In the genomic region with DNA sequence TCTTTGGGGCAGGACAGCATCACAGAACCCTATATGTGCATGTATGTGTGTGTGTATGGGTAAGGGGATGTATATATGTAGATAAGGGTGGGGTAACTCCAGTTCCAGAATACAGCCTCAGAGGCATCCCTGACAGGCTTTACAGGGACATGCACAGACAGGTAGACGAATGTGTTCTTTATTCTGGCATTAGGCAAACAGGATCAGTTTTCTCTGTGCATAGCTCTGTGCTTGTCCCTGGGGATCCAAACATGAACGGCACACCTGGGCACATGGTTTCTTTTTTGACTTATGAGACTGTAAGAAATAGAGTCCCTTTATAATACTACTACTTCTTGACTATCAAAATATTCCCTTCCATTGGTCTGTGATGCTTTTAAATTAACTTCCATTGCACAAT, we compare ENCODE assay signal across 11 cellular contexts.
A peak's percentile ranks its signal among the peaks of the same experiment; 100 is the strongest.
DNase-seq lines count a peak whose midpoint lies in the region; ATAC-seq lines count a peak whose summit lies in the region.
"Had no signal": no experiment of that assay in that cellular context is flagged by ENCODE, and none has a peak within 500 bp of the region (broad histone marks: within the 10 kb centered on the region; RNA-seq: fewer than 3 reads in every experiment).

No MANE protein-coding gene starts in this region.

- ATAC-seq in HG03139 (IDR thresholded peaks at IDR 0.05; ENCODE audit: unreplicated experiment) (no peak), HG03097 (IDR thresholded peaks at IDR 0.05; ENCODE audit: low FRiP score, unreplicated experiment) (no peak)
- ATAC-seq: mucosa of descending colon had no signal

- H3K36me3 Mint-ChIP-seq in activated T-helper 1 cell treated with anti-CD3 and anti-CD28 coated beads, Interleukin-12 subunit alpha, Interleukin-12 subunit beta, Interleukin-2, Interleukin-4 antibody, amounts not matched to agents 30 ng/mL and 10 ng/mL and 1 ng/mL, durations not matched to agents 14 hours and 24 hours and 36 hours (ENCODE audit: low read depth), result no peaks in the 10 kb centered on the region

- H2AFZ ChIP-seq in ACC112 (ENCODE audit: low read length, unreplicated experiment), result no peak overlapping the region

- peak; percentile 63 for DNase-seq in HPDE6-E6E7 (ENCODE audit: extremely low spot score)
- peak; percentile 94 for DNase-seq in NCI-H748 (lab: John Stamatoyannopoulos, UW; ENCODE audit: unreplicated experiment)
- peak; percentile 20 for DNase-seq in epithelial cell of prostate (ENCODE audit: low read depth, low spot score)
- DNase-seq in AG08396 (ENCODE audit: low spot score), result no peak
- DNase-seq in activated T-helper 1 cell treated with anti-CD3 and anti-CD28 coated beads, Interleukin-12 subunit alpha, Interleukin-12 subunit beta, Interleukin-2, Interleukin-4 antibody, amounts not matched to agents 30 ng/mL and 10 ng/mL and 1 ng/mL, durations not matched to agents 14 hours and 24 hours and 36 hours (ENCODE audit: low spot score), result no peak
- DNase-seq: activated CD8-positive, alpha-beta memory T cell treated with anti-CD3 and anti-CD28 coated beads, Interleukin-2, amount 50 U/mL, for 4 hours; AML-193; mucosa of descending colon had no signal

- H3K4me3 Mint-ChIP-seq in activated T-helper 1 cell treated with anti-CD3 and anti-CD28 coated beads, Interleukin-12 subunit alpha, Interleukin-12 subunit beta, Interleukin-2, Interleukin-4 antibody, amounts not matched to agents 30 ng/mL and 10 ng/mL and 1 ng/mL, durations not matched to agents 14 hours and 24 hours and 36 hours, result no peak overlapping the region

- peaks cover 76% of the 10 kb centered on the region for H3K4me1 ChIP-seq in ACC112 (ENCODE audit: control insufficient read depth, insufficient read depth, low read length, unreplicated experiment)

- H3K27ac Mint-ChIP-seq in activated T-helper 1 cell treated with anti-CD3 and anti-CD28 coated beads, Interleukin-12 subunit alpha, Interleukin-12 subunit beta, Interleukin-2, Interleukin-4 antibody, amounts not matched to agents 30 ng/mL and 10 ng/mL and 1 ng/mL, durations not matched to agents 14 hours and 24 hours and 36 hours, result no peak overlapping the region

- intact Hi-C loops in activated T-helper 1 cell treated with anti-CD3 and anti-CD28 coated beads, Interleukin-12 subunit alpha, Interleukin-12 subunit beta, Interleukin-2, Interleukin-4 antibody, amounts not matched to agents 30 ng/mL and 10 ng/mL and 1 ng/mL, durations not matched to agents 14 hours and 24 hours and 36 hours (cut with micrococcal nuclease), result loop anchor here (1.0 to 5.0 kb wide), 3 partner anchors 51 to 155 kb away; no protein-coding TSS in a partner anchor

- H3K36me3 ChIP-seq in ACC112 (ENCODE audit: insufficient read depth, low read length), result no peaks in the 10 kb centered on the region

- no peak overlapping the region for H3K4me3 ChIP-seq in ACC112 (ENCODE audit: low read depth, low read length)
- H3K4me3 ChIP-seq: mucosa of descending colon had no signal

- H3K9me3 Mint-ChIP-seq in activated T-helper 1 cell treated with anti-CD3 and anti-CD28 coated beads, Interleukin-12 subunit alpha, Interleukin-12 subunit beta, Interleukin-2, Interleukin-4 antibody, amounts not matched to agents 30 ng/mL and 10 ng/mL and 1 ng/mL, durations not matched to agents 14 hours and 24 hours and 36 hours, result no peaks in the 10 kb centered on the region

- peaks cover 13% of the 10 kb centered on the region for H3K27me3 Mint-ChIP-seq in activated T-helper 1 cell treated with anti-CD3 and anti-CD28 coated beads, Interleukin-12 subunit alpha, Interleukin-12 subunit beta, Interleukin-2, Interleukin-4 antibody, amounts not matched to agents 30 ng/mL and 10 ng/mL and 1 ng/mL, durations not matched to agents 14 hours and 24 hours and 36 hours (ENCODE audit: insufficient read depth)

- no peaks in the 10 kb centered on the region for H3K27me3 ChIP-seq in ACC112 (ENCODE audit: insufficient read depth, low read length)

- H3K79me2 ChIP-seq in ACC112 (ENCODE audit: control insufficient read depth, insufficient read depth, low read length, unreplicated experiment), result peaks cover 92% of the 10 kb centered on the region

- peaks cover 19% of the 10 kb centered on the region for H3K4me1 Mint-ChIP-seq in activated T-helper 1 cell treated with anti-CD3 and anti-CD28 coated beads, Interleukin-12 subunit alpha, Interleukin-12 subunit beta, Interleukin-2, Interleukin-4 antibody, amounts not matched to agents 30 ng/mL and 10 ng/mL and 1 ng/mL, durations not matched to agents 14 hours and 24 hours and 36 hours (ENCODE audit: low read depth)

- H3K27ac ChIP-seq in ACC112 (ENCODE audit: low read depth, low read length) (peak overlapping the region; percentile 96), epithelial cell of prostate (peak overlapping the region; percentile 78)

Comparison
In these comparisons a context has a peak if more than half of its experiments do, and no peak if none do; other contexts are left out.
1. DNase-seq: peak in HPDE6-E6E7 (single experiment), NCI-H748 (single experiment) and epithelial cell of prostate (single experiment); none in AG08396 (single experiment) and activated T-helper 1 cell treated with anti-CD3 and anti-CD28 coated beads, Interleukin-12 subunit alpha, Interleukin-12 subunit beta, Interleukin-2, Interleukin-4 antibody, amounts not matched to agents 30 ng/mL and 10 ng/mL and 1 ng/mL, durations not matched to agents 14 hours and 24 hours and 36 hours (single experiment).